In the genomic region with DNA sequence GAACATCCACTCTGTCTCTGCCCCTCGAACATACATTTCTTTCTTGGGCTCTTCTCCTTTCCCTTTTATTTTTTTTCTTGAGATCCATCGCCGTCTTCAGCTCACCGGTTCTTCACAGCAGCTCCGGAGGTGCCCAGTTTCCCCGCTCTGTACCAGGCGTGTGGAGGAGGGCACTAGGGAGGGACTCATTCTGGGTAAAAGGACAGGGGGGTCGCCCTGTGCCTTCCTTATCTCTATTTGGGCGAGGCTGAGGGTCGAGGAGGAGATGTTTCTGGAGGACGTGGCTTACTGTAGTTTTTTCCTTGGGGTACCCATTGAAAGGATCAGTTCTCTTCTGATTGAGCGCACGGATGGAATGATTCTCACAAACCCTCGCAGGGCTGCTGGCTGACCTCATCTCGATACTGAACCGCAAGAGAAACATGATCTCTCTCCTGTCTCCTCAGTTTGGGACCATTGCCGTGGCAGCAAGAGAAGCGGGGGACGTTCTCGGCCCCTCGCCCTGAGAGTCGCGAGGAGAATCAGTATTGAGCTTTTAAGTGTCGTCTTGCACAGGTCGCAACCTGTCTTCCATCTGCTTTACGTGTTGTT, we compare ENCODE assay signal across 8 cellular contexts. TPM values are rescaled to one million over a fixed set of nuclear protein-coding genes. Genes with fewer than 3 reads are reported as not detected.
DNase-seq lines count a peak whose midpoint lies in the region; ATAC-seq and TF ChIP-seq lines count a peak whose summit lies in the region.

No MANE protein-coding gene starts in this region.

- TF ChIP-seq POLR2A in heart left ventricle (IDR thresholded peaks at IDR 0.05) (no peak), prostate gland (IDR thresholded peaks at IDR 0.05) (no peak)

- H3K36me3 ChIP-seq in BJ (ENCODE audit: control insufficient read depth, insufficient read depth, low read length) (no peaks in the 10 kb centered on the region), heart left ventricle (no peaks in the 10 kb centered on the region), prostate gland (no peaks in the 10 kb centered on the region)

- peaks cover 5% of the 10 kb centered on the region for H3K36me3 Mint-ChIP-seq in IgD-negative memory B cell
- peaks cover 0 to 7% of the 10 kb centered on the region in 2 donors for H3K36me3 Mint-ChIP-seq in activated T-cell treated with anti-CD3 and anti-CD28 coated beads, Interleukin-2, amount 50 U/mL, for 72 hours (ENCODE audit: insufficient read depth in 2 of 2)

- intact Hi-C loops in heart left ventricle (cut with DNase I) (loop anchor here in 1 of 10 donors (2.0 kb wide), 1 partner anchor 66 kb away; a partner anchor contains a TSS), prostate gland (cut with DNase I) (no loop called here)

- peak overlapping the region; percentile 67 for H3K4me3 ChIP-seq in BJ (ENCODE audit: low read depth, low read length)
- H3K4me3 ChIP-seq in heart left ventricle = peak overlapping the region; percentile 59 to 90 (median 81)
- H3K4me3 ChIP-seq in prostate gland = peak overlapping the region; percentile 48 to 65

- H3K27ac Mint-ChIP-seq in IgD-negative memory B cell = peak overlapping the region; percentile 62 to 97 (median 74)
- peak overlapping the region; percentile 100 for H3K27ac Mint-ChIP-seq in activated T-cell treated with anti-CD3 and anti-CD28 coated beads, Interleukin-2, amount 50 U/mL, for 72 hours

- peaks cover 9 to 26% (median 20%) of the 10 kb centered on the region in 3 donors for H3K4me1 Mint-ChIP-seq in IgD-negative memory B cell
- H3K4me1 Mint-ChIP-seq in activated T-cell treated with anti-CD3 and anti-CD28 coated beads, Interleukin-2, amount 50 U/mL, for 72 hours (ENCODE audit: low read depth) = peaks cover 47% of the 10 kb centered on the region

- DNase-seq in BJ (ENCODE audit: low read depth) = no peak
- DNase-seq in activated T-cell treated with anti-CD3 and anti-CD28 coated beads, Interleukin-2, amount 50 U/mL, for 72 hours = peak; percentile 53 to 65
- peak in 1 of 5 donors; percentile 30 for DNase-seq in heart left ventricle
- no peak for DNase-seq in prostate gland (ENCODE audit: low spot score)
- DNase-seq in ecto neural progenitor cell (ENCODE audit: low spot score) = no peak

- H3K4me1 ChIP-seq in heart left ventricle (peaks cover 0 to 43% (median 20%) of the 10 kb centered on the region in 12 donors), prostate gland (replicated peaks) (no peaks in the 10 kb centered on the region)

- CTCF ChIA-PET in BJ (lab: Yijun Ruan, JAX) = no interaction called here

- WGBS in heart left ventricle, 4 donors = 0 to 1% (median 0%) methylated on average over 25 to 26 of the region's 26 CpGs
- under 1% methylated on average over 26 of the region's 26 CpGs for WGBS in prostate gland

- TF ChIP-seq CTCF in BJ (IDR thresholded peaks at IDR 0.05; ENCODE audit: insufficient read depth, low read depth, low read length) = no peak
- TF ChIP-seq CTCF in heart left ventricle (IDR thresholded peaks at IDR 0.05) = no peak
- TF ChIP-seq CTCF in prostate gland (IDR thresholded peaks at IDR 0.05) = no peak

- peak; percentile 4 for ATAC-seq in GM18517 (IDR thresholded peaks at IDR 0.05; ENCODE audit: unreplicated experiment)
- peak; percentile 17 to 22 for ATAC-seq in activated T-cell treated with anti-CD3 and anti-CD28 coated beads, Interleukin-2, amount 50 U/mL, for 72 hours (replicated peaks in 1 of 2)
- ATAC-seq in heart left ventricle = peak in 2 of 4 donors; percentile 0 to 7
- ATAC-seq in HG02852 (IDR thresholded peaks at IDR 0.05; ENCODE audit: unreplicated experiment) = no peak

- POLR2A ChIA-PET in BJ (lab: Charles Lee) = interaction anchor here (0.7 kb wide), 1 partner anchor 327 kb away, joined by 4 read pairs; no protein-coding TSS in a partner anchor

- H3K9me3 ChIP-seq in heart left ventricle = no peaks in the 10 kb centered on the region
- H3K9me3 ChIP-seq in prostate gland = no peaks in the 10 kb centered on the region

- H3K27me3 Mint-ChIP-seq in IgD-negative memory B cell = no peaks in the 10 kb centered on the region
- H3K27me3 Mint-ChIP-seq in activated T-cell treated with anti-CD3 and anti-CD28 coated beads, Interleukin-2, amount 50 U/mL, for 72 hours (ENCODE audit: low read depth) = no peaks in the 10 kb centered on the region

- no peaks in the 10 kb centered on the region for H3K9me3 Mint-ChIP-seq in IgD-negative memory B cell
- H3K9me3 Mint-ChIP-seq in activated T-cell treated with anti-CD3 and anti-CD28 coated beads, Interleukin-2, amount 50 U/mL, for 72 hours = peaks cover 0 to 1% of the 10 kb centered on the region in 2 donors

- H3K27me3 ChIP-seq in BJ (ENCODE audit: control insufficient read depth, insufficient read depth, low read length) = no peaks in the 10 kb centered on the region
- no peaks in the 10 kb centered on the region for H3K27me3 ChIP-seq in heart left ventricle
- no peaks in the 10 kb centered on the region for H3K27me3 ChIP-seq in prostate gland (replicated peaks; ENCODE audit: insufficient read depth)

- H3K27ac ChIP-seq in heart left ventricle = peak overlapping the region; percentile 32 to 94 (median 72)
- peak overlapping the region; percentile 82 to 88 for H3K27ac ChIP-seq in prostate gland

- peak overlapping the region; percentile 81 to 100 (median 100) for H3K4me3 Mint-ChIP-seq in IgD-negative memory B cell
- peak overlapping the region; percentile 87 to 100 for H3K4me3 Mint-ChIP-seq in activated T-cell treated with anti-CD3 and anti-CD28 coated beads, Interleukin-2, amount 50 U/mL, for 72 hours

RNA-seq across cellular contexts. Expression of a gene that starts 0.4 kb away (rescaled TPM):
- 7.4 and 7.7 TPM in 2 replicates for polyA plus RNA-seq in BJ (2011; rRNA removed)
- 2.1 and 4.0 TPM in 2 replicates for polyA minus RNA-seq in BJ (2011; rRNA and poly(A)+ RNA removed)
- 10.4 TPM for polyA plus RNA-seq in IgD-negative memory B cell
- 10 to 100 TPM; 15.7 to 18.4 TPM for total RNA-seq in activated T-cell treated with anti-CD3 and anti-CD28 coated beads, Interleukin-2, amount 50 U/mL, for 72 hours
- 10 to 100 TPM in 3 of 9 donors, 1 to 10 TPM in 6; 4.2 to 14.5 (median 8.9) TPM for total RNA-seq in heart left ventricle
- 10 to 100 TPM in 1 of 2 donors, 1 to 10 TPM in 1; 5.4 to 11.8 TPM for polyA plus RNA-seq in heart left ventricle
- 1 to 10 TPM; 7.8 to 8.1 TPM for total RNA-seq in prostate gland

RNA-seq across cellular contexts. Expression of a gene that starts 0.9 kb away (rescaled TPM):
- polyA plus RNA-seq in BJ (2011; rRNA removed) (9.1 and 10.6 TPM in 2 replicates), IgD-negative memory B cell (14.3 TPM), heart left ventricle (10 to 100 TPM; 16.5 to 30.8 TPM)
- polyA minus RNA-seq in BJ (2011; rRNA and poly(A)+ RNA removed) = 10.0 and 11.3 TPM in 2 replicates
- 10 to 100 TPM; 31.5 to 46.8 TPM for total RNA-seq in activated T-cell treated with anti-CD3 and anti-CD28 coated beads, Interleukin-2, amount 50 U/mL, for 72 hours
- total RNA-seq in heart left ventricle (100 to 1,000 TPM in 1 of 9 donors, 10 to 100 TPM in 8; 39.0 to 103 (median 71.3) TPM), prostate gland (10 to 100 TPM; 78.2 to 85.8 TPM)

Comparison
In these comparisons a context has a peak if more than half of its experiments do, and no peak if none do; other contexts are left out.
1. DNase-seq: peak in activated T-cell treated with anti-CD3 and anti-CD28 coated beads, Interleukin-2, amount 50 U/mL, for 72 hours (2 of 2); none in BJ (single experiment), prostate gland (single experiment) and ecto neural progenitor cell (single experiment).
2. Peak in every context shown above with its lines, with median percentiles within 50 percentile points of each other: H3K4me3 ChIP-seq.